ENCODE assay signal across 1 cellular context in the genomic region with DNA sequence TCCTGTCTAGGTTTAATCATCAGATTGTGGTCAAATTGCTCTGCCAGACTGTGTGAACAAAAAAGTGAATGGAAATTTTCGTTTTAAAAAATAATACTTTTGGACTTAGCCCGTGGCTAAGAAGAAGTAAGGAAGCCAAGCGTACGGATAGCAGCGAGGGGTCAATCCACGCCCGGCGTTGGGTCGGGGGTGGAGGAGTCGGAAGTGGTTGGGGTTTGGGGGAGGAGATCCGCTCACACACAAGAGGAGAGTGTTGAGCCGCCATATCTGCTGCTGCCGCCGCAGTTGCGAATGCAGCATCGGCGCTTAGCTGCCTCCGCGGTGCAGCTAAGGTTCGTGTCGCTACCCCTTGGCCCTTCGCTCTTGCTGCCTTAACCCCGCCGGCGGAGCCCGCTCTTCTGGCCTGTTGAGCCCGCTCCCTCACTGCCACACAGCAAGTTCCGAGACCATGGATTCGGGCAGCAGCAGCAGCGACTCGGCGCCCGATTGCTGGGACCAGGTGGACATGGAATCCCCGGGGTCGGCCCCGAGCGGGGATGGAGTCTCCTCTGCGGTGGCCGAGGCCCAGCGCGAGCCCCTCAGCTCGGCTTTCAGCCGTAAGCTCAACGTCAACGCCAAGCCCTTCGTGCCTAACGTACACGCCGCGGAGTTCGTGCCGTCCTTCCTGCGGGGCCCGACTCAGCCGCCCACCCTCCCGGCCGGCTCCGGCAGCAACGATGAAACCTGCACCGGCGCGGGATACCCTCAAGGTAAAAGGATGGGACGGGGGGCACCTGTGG.
A peak's percentile ranks its signal among the peaks of the same experiment; 100 is the strongest.
TF ChIP-seq lines count a peak whose summit lies in the region.

A gene (plus strand): TSS at position 264 of the 779 bp plus-strand sequence. CDS start 185 bp downstream, at position 449.

TF ChIP-seq in K562, 482 proteins besides CTCF, POLR2A, EP300 and RAD21 (continued from another document and continues in another):
- TF ChIP-seq, protein P1, sequence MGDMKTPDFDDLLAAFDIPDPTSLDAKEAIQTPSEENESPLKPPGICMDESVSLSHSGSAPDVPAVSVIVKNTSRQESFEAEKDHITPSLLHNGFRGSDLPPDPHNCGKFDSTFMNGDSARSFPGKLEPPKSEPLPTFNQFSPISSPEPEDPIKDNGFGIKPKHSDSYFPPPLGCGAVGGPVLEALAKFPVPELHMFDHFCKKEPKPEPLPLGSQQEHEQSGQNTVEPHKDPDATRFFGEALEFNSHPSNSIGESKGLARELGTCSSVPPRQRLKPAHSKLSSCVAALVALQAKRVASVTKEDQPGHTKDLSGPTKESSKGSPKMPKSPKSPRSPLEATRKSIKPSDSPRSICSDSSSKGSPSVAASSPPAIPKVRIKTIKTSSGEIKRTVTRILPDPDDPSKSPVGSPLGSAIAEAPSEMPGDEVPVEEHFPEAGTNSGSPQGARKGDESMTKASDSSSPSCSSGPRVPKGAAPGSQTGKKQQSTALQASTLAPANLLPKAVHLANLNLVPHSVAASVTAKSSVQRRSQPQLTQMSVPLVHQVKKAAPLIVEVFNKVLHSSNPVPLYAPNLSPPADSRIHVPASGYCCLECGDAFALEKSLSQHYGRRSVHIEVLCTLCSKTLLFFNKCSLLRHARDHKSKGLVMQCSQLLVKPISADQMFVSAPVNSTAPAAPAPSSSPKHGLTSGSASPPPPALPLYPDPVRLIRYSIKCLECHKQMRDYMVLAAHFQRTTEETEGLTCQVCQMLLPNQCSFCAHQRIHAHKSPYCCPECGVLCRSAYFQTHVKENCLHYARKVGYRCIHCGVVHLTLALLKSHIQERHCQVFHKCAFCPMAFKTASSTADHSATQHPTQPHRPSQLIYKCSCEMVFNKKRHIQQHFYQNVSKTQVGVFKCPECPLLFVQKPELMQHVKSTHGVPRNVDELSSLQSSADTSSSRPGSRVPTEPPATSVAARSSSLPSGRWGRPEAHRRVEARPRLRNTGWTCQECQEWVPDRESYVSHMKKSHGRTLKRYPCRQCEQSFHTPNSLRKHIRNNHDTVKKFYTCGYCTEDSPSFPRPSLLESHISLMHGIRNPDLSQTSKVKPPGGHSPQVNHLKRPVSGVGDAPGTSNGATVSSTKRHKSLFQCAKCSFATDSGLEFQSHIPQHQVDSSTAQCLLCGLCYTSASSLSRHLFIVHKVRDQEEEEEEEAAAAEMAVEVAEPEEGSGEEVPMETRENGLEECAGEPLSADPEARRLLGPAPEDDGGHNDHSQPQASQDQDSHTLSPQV (IDR thresholded peaks at IDR 0.05), result no peak
- TF ChIP-seq CBX1 (IDR thresholded peaks at IDR 0.05; ENCODE audit: low read depth) (no peak), CBX3 (IDR thresholded peaks at IDR 0.05; ENCODE audit: borderline replicate concordance in 1 of 2, low read length in 2 of 2) (no peak), POLR2G (IDR thresholded peaks at IDR 0.05; ENCODE audit: low read depth, low read length) (peak; percentile 83), HCFC1 (IDR thresholded peaks at IDR 0.05; ENCODE audit: low read depth, low read length) (no peak), CBX2 (IDR thresholded peaks at IDR 0.05; ENCODE audit: insufficient read depth, low read length, poor library complexity, severe bottlenecking) (no peak), FOXJ3 (CRISPR knock-in tag; IDR thresholded peaks at IDR 0.05) (no peak), HNRNPK (IDR thresholded peaks at IDR 0.05; ENCODE audit: low read depth, low read length, poor library complexity, severe bottlenecking) (no peak), PHF8 (IDR thresholded peaks at IDR 0.05; ENCODE audit: borderline replicate concordance, low read length) (peak; percentile 41; the same call in 1 of the 2 replicates), SP1 (CRISPR knock-in tag; IDR thresholded peaks at IDR 0.05) (no peak), BHLHE40 (IDR thresholded peaks at IDR 0.05; ENCODE audit: low read length) (no peak), ZNF146 (CRISPR knock-in tag; IDR thresholded peaks at IDR 0.05; ENCODE audit: unreplicated experiment) (no peak), FOXK2 (conservative IDR thresholded peaks at IDR 0.05 in 1 of 2, IDR thresholded peaks at IDR 0.05 in 1 of 2; ENCODE audit: low read depth in 2 of 2) (no peak), ZFP1 (CRISPR knock-in tag; IDR thresholded peaks at IDR 0.05) (no peak), ZNF143 (CRISPR knock-in tag; IDR thresholded peaks at IDR 0.05) (no peak), ETV1 (tag; conservative IDR thresholded peaks at IDR 0.05; ENCODE audit: low read depth) (peak; percentile 57), SIN3A (IDR thresholded peaks at IDR 0.05; ENCODE audit: borderline replicate concordance in 2 of 2, control insufficient read depth in 1 of 2, low read depth in 2 of 2, low read length in 2 of 2) (no peak), ZC3H4 (CRISPR knock-in tag; IDR thresholded peaks at IDR 0.05; ENCODE audit: borderline replicate concordance) (no peak), YY1 (IDR thresholded peaks at IDR 0.05; ENCODE audit: borderline replicate concordance in 1 of 3, control insufficient read depth in 1 of 3, extremely low read depth in 1 of 3, insufficient read depth in 3 of 3, insufficient read length in 1 of 3, insufficient replicate concordance in 2 of 3, low read depth in 1 of 3, low read length in 2 of 3) (peak in 2 of 3 experiments; percentile 49 to 65), ZFX (CRISPR knock-in tag; IDR thresholded peaks at IDR 0.05) (no peak), NCOR1 (IDR thresholded peaks at IDR 0.05) (no peak), FOSL1 (tag; conservative IDR thresholded peaks at IDR 0.05) (no peak), ZNF75A (CRISPR knock-in tag; IDR thresholded peaks at IDR 0.05) (no peak), U2AF1 (optimal IDR thresholded peaks at IDR 0.05; ENCODE audit: low read depth, low read length) (no peak), MTA3 (IDR thresholded peaks at IDR 0.05; ENCODE audit: borderline replicate concordance) (peak; percentile 37; the same call in 1 of the 2 replicates), BCOR (IDR thresholded peaks at IDR 0.05) (no peak), GABPB2 (CRISPR knock-in tag; conservative IDR thresholded peaks at IDR 0.05) (no peak), NFRKB (IDR thresholded peaks at IDR 0.05; ENCODE audit: low read depth) (0 out of 2 replicates have a peak, but pooled peaks have one; percentile 58), STAG1 (CRISPR knock-in tag; IDR thresholded peaks at IDR 0.05; ENCODE audit: borderline replicate concordance) (no peak), EZH2 (IDR thresholded peaks at IDR 0.05; ENCODE audit: borderline replicate concordance, low read depth, low read length) (no peak), SREBF2 (CRISPR knock-in tag; IDR thresholded peaks at IDR 0.05) (no peak), NR3C1 (CRISPR knock-in tag; IDR thresholded peaks at IDR 0.05) (no peak), RBFOX2 (IDR thresholded peaks at IDR 0.05; ENCODE audit: low read depth, low read length) (peak; percentile 73), SAFB (IDR thresholded peaks at IDR 0.05; ENCODE audit: borderline replicate concordance, low read depth, low read length) (no peak), HDAC3 (IDR thresholded peaks at IDR 0.05; ENCODE audit: borderline replicate concordance, partially characterized antibody) (no peak), ZNF77 (CRISPR knock-in tag; IDR thresholded peaks at IDR 0.05) (no peak), BCL6 (CRISPR knock-in tag; IDR thresholded peaks at IDR 0.05) (no peak), ZNF707 (CRISPR knock-in tag; conservative IDR thresholded peaks at IDR 0.05) (no peak), SP2 (IDR thresholded peaks at IDR 0.05; ENCODE audit: extremely low read depth, low read depth, low read length, poor library complexity, severe bottlenecking) (no peak), ZNF780A (CRISPR knock-in tag; IDR thresholded peaks at IDR 0.05) (no peak), HNRNPL (IDR thresholded peaks at IDR 0.05; ENCODE audit: low read depth, low read length) (no peak), TGIF2 (CRISPR knock-in tag; IDR thresholded peaks at IDR 0.05) (no peak), EHMT2 (IDR thresholded peaks at IDR 0.05) (no peak)
- TF ChIP-seq, protein P2, sequence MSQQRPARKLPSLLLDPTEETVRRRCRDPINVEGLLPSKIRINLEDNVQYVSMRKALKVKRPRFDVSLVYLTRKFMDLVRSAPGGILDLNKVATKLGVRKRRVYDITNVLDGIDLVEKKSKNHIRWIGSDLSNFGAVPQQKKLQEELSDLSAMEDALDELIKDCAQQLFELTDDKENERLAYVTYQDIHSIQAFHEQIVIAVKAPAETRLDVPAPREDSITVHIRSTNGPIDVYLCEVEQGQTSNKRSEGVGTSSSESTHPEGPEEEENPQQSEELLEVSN (IDR thresholded peaks at IDR 0.05; ENCODE audit: borderline replicate concordance in 1 of 2, extremely low read depth in 1 of 2, insufficient read depth in 1 of 2, insufficient read length in 1 of 2, low read depth in 1 of 2, low read length in 1 of 2, poor library complexity in 1 of 2, severe bottlenecking in 1 of 2), result peak in 1 of 2 experiments; percentile 1
- TF ChIP-seq, protein P3, sequence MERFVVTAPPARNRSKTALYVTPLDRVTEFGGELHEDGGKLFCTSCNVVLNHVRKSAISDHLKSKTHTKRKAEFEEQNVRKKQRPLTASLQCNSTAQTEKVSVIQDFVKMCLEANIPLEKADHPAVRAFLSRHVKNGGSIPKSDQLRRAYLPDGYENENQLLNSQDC (CRISPR knock-in tag; IDR thresholded peaks at IDR 0.05), result no peak
- TF ChIP-seq, protein P4, sequence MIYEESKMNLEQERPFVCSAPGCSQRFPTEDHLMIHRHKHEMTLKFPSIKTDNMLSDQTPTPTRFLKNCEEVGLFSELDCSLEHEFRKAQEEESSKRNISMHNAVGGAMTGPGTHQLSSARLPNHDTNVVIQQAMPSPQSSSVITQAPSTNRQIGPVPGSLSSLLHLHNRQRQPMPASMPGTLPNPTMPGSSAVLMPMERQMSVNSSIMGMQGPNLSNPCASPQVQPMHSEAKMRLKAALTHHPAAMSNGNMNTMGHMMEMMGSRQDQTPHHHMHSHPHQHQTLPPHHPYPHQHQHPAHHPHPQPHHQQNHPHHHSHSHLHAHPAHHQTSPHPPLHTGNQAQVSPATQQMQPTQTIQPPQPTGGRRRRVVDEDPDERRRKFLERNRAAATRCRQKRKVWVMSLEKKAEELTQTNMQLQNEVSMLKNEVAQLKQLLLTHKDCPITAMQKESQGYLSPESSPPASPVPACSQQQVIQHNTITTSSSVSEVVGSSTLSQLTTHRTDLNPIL (CRISPR knock-in tag; IDR thresholded peaks at IDR 0.05), result no peak
- TF ChIP-seq, protein P5, sequence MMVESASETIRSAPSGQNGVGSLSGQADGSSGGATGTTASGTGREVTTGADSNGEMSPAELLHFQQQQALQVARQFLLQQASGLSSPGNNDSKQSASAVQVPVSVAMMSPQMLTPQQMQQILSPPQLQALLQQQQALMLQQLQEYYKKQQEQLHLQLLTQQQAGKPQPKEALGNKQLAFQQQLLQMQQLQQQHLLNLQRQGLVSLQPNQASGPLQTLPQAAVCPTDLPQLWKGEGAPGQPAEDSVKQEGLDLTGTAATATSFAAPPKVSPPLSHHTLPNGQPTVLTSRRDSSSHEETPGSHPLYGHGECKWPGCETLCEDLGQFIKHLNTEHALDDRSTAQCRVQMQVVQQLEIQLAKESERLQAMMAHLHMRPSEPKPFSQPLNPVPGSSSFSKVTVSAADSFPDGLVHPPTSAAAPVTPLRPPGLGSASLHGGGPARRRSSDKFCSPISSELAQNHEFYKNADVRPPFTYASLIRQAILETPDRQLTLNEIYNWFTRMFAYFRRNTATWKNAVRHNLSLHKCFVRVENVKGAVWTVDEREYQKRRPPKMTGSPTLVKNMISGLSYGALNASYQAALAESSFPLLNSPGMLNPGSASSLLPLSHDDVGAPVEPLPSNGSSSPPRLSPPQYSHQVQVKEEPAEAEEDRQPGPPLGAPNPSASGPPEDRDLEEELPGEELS (CRISPR knock-in tag; IDR thresholded peaks at IDR 0.05; ENCODE audit: borderline replicate concordance), result no peak
- TF ChIP-seq, protein P6, sequence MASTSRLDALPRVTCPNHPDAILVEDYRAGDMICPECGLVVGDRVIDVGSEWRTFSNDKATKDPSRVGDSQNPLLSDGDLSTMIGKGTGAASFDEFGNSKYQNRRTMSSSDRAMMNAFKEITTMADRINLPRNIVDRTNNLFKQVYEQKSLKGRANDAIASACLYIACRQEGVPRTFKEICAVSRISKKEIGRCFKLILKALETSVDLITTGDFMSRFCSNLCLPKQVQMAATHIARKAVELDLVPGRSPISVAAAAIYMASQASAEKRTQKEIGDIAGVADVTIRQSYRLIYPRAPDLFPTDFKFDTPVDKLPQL (IDR thresholded peaks at IDR 0.05; ENCODE audit: extremely low read depth, insufficient read length), result no peak
- TF ChIP-seq, protein P7, sequence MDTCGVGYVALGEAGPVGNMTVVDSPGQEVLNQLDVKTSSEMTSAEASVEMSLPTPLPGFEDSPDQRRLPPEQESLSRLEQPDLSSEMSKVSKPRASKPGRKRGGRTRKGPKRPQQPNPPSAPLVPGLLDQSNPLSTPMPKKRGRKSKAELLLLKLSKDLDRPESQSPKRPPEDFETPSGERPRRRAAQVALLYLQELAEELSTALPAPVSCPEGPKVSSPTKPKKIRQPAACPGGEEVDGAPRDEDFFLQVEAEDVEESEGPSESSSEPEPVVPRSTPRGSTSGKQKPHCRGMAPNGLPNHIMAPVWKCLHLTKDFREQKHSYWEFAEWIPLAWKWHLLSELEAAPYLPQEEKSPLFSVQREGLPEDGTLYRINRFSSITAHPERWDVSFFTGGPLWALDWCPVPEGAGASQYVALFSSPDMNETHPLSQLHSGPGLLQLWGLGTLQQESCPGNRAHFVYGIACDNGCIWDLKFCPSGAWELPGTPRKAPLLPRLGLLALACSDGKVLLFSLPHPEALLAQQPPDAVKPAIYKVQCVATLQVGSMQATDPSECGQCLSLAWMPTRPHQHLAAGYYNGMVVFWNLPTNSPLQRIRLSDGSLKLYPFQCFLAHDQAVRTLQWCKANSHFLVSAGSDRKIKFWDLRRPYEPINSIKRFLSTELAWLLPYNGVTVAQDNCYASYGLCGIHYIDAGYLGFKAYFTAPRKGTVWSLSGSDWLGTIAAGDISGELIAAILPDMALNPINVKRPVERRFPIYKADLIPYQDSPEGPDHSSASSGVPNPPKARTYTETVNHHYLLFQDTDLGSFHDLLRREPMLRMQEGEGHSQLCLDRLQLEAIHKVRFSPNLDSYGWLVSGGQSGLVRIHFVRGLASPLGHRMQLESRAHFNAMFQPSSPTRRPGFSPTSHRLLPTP (IDR thresholded peaks at IDR 0.05; ENCODE audit: borderline replicate concordance, extremely low read depth, insufficient read length), result no peak
- TF ChIP-seq, protein P8, sequence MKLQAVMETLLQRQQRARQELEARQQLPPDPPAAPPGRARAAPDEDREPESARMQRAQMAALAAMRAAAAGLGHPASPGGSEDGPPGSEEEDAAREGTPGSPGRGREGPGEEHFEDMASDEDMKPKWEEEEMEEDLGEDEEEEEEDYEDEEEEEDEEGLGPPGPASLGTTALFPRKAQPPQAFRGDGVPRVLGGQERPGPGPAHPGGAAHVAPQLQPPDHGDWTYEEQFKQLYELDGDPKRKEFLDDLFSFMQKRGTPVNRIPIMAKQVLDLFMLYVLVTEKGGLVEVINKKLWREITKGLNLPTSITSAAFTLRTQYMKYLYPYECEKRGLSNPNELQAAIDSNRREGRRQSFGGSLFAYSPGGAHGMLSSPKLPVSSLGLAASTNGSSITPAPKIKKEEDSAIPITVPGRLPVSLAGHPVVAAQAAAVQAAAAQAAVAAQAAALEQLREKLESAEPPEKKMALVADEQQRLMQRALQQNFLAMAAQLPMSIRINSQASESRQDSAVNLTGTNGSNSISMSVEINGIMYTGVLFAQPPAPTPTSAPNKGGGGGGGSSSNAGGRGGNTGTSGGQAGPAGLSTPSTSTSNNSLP (IDR thresholded peaks at IDR 0.05; ENCODE audit: borderline replicate concordance, low read depth, low read length), result no peak
